ENCODE assay signal across 1 cellular context in the genomic region with DNA sequence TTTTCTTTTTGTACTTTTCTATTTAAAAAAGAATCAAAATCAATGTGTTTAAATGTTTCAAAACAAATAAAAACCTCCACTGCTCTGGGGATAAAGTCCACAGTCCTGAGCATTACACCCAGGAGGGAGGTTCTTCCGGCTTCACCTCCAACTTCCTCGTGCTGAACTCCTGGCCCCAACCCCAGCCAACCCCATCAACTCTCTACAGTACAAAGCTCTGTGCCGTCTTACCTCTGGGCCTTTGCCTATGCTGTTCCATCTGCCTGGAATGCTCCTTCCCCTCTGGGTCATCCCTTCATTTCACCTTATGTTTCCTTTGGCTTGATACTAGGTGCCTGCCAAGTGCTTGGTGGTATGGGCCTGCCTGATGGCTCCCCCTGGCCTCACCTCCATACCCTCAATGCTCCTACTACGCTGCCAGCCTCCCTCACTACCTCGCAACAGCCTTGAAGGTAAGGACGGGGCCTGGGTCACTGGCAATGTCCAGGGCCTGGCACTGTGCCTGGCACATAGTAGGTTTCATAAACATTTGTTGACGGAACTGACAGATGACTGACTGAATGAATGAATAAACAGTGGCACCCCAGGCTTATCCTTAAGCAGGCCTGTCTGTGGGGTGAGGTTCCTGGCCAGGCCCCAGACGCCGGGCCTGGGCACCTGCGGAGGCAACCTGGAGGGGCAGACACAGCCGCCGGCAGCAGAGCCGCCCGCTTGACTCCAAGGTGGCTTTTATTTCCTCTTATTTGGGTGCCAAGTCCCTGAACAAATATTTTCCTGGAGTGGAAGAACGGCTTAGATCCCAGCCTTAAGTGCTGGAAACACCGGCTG.
TF ChIP-seq lines count a peak whose summit lies in the region.

No MANE protein-coding gene starts in this region.

TF ChIP-seq in HepG2, 621 proteins besides CTCF, POLR2A, EP300 and RAD21 (continued from another document and continues in another):
- TF ChIP-seq SRSF1 (optimal IDR thresholded peaks at IDR 0.05; ENCODE audit: low read depth, low read length) (no peak), ZNF441 (CRISPR knock-in tag; IDR thresholded peaks at IDR 0.05; ENCODE audit: borderline replicate concordance) (peak; percentile 72; the same call in 1 of the 2 replicates), ZNF143 (CRISPR knock-in tag; IDR thresholded peaks at IDR 0.05) (0 out of 2 replicates have a peak, but pooled peaks have one; percentile 5), SAP130 (CRISPR knock-in tag; IDR thresholded peaks at IDR 0.05; ENCODE audit: low read depth) (peak; percentile 73), HNRNPLL (IDR thresholded peaks at IDR 0.05; ENCODE audit: low read depth, low read length, poor library complexity, severe bottlenecking) (no peak), FOXA1 (IDR thresholded peaks at IDR 0.05) (no peak), FOXA1 (CRISPR knock-in tag; IDR thresholded peaks at IDR 0.05) (no peak), ATRX (CRISPR knock-in tag; IDR thresholded peaks at IDR 0.05; ENCODE audit: borderline replicate concordance) (no peak), ZFP36L2 (CRISPR knock-in tag; IDR thresholded peaks at IDR 0.05) (no peak), FOSL2 (CRISPR knock-in tag; IDR thresholded peaks at IDR 0.05) (peak; percentile 36; the same call in 1 of the 2 replicates), ATM (IDR thresholded peaks at IDR 0.05; ENCODE audit: borderline replicate concordance) (no peak), ZBTB20 (CRISPR knock-in tag; IDR thresholded peaks at IDR 0.05; ENCODE audit: borderline replicate concordance, low read depth) (peak; percentile 72), GABPA (IDR thresholded peaks at IDR 0.05; ENCODE audit: low read depth, low read length) (peak; percentile 28; the same call in 1 of the 2 replicates), GABPA (CRISPR knock-in tag; IDR thresholded peaks at IDR 0.05; ENCODE audit: low read depth) (peak; percentile 85), ZFAT (CRISPR knock-in tag; conservative IDR thresholded peaks at IDR 0.05) (no peak), ZNF564 (CRISPR knock-in tag; IDR thresholded peaks at IDR 0.05) (0 out of 2 replicates have a peak, but pooled peaks have one; percentile 42), ZNF530 (CRISPR knock-in tag; IDR thresholded peaks at IDR 0.05; ENCODE audit: low read depth) (no peak), SPEN (CRISPR knock-in tag; IDR thresholded peaks at IDR 0.05; ENCODE audit: low read depth) (peak; percentile 61), KDM5A (IDR thresholded peaks at IDR 0.05; ENCODE audit: borderline replicate concordance, low read length) (no peak), ZNF616 (CRISPR knock-in tag; IDR thresholded peaks at IDR 0.05; ENCODE audit: low read depth) (peak; percentile 72), EED (CRISPR knock-in tag; IDR thresholded peaks at IDR 0.05) (0 out of 2 replicates have a peak, but pooled peaks have one; percentile 25), ZNF883 (CRISPR knock-in tag; IDR thresholded peaks at IDR 0.05; ENCODE audit: not compliant biosample characterization) (peak; percentile 71), ZNF510 (CRISPR knock-in tag; IDR thresholded peaks at IDR 0.05; ENCODE audit: low read depth) (peak; percentile 78; the same call in 1 of the 2 replicates), EHMT2 (IDR thresholded peaks at IDR 0.05; ENCODE audit: borderline replicate concordance, low read depth, low read length) (peak; percentile 42; the same call in 1 of the 2 replicates), NONO (IDR thresholded peaks at IDR 0.05) (no peak), NONO (CRISPR knock-in tag; conservative IDR thresholded peaks at IDR 0.05) (peak; percentile 79; the same call in 1 of the 2 replicates), ZNF761 (CRISPR knock-in tag; conservative IDR thresholded peaks at IDR 0.05) (peak; percentile 81), REL (CRISPR knock-in tag; conservative IDR thresholded peaks at IDR 0.05) (no peak), MEIS1 (CRISPR knock-in tag; IDR thresholded peaks at IDR 0.05; ENCODE audit: borderline replicate concordance) (peak; percentile 72), ZNF703 (CRISPR knock-in tag; IDR thresholded peaks at IDR 0.05; ENCODE audit: borderline replicate concordance) (no peak), ZNF558 (CRISPR knock-in tag; IDR thresholded peaks at IDR 0.05; ENCODE audit: borderline replicate concordance) (no peak), ZMYM2 (CRISPR knock-in tag; IDR thresholded peaks at IDR 0.05) (peak; percentile 99), ZIK1 (CRISPR knock-in tag; IDR thresholded peaks at IDR 0.05; ENCODE audit: borderline replicate concordance, low read depth) (no peak), ZNF773 (CRISPR knock-in tag; IDR thresholded peaks at IDR 0.05; ENCODE audit: borderline replicate concordance) (no peak), ELF1 (CRISPR knock-in tag; IDR thresholded peaks at IDR 0.05) (peak; percentile 88), ZNF207 (IDR thresholded peaks at IDR 0.05; ENCODE audit: borderline replicate concordance) (no peak), ZNF253 (CRISPR knock-in tag; IDR thresholded peaks at IDR 0.05; ENCODE audit: borderline replicate concordance) (no peak), ZNF75D (CRISPR knock-in tag; IDR thresholded peaks at IDR 0.05; ENCODE audit: borderline replicate concordance) (no peak), JUNB (CRISPR knock-in tag; IDR thresholded peaks at IDR 0.05; ENCODE audit: borderline replicate concordance) (no peak), KMT2A (CRISPR knock-in tag; IDR thresholded peaks at IDR 0.05) (0 out of 2 replicates have a peak, but pooled peaks have one; percentile 12)
- TF ChIP-seq, protein P1, sequence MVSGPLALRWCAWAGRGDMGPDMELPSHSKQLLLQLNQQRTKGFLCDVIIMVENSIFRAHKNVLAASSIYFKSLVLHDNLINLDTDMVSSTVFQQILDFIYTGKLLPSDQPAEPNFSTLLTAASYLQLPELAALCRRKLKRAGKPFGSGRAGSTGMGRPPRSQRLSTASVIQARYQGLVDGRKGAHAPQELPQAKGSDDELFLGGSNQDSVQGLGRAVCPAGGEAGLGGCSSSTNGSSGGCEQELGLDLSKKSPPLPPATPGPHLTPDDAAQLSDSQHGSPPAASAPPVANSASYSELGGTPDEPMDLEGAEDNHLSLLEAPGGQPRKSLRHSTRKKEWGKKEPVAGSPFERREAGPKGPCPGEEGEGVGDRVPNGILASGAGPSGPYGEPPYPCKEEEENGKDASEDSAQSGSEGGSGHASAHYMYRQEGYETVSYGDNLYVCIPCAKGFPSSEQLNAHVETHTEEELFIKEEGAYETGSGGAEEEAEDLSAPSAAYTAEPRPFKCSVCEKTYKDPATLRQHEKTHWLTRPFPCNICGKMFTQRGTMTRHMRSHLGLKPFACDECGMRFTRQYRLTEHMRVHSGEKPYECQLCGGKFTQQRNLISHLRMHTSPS (CRISPR knock-in tag; IDR thresholded peaks at IDR 0.05; ENCODE audit: low read depth): peak; percentile 90
- TF ChIP-seq, protein P2, sequence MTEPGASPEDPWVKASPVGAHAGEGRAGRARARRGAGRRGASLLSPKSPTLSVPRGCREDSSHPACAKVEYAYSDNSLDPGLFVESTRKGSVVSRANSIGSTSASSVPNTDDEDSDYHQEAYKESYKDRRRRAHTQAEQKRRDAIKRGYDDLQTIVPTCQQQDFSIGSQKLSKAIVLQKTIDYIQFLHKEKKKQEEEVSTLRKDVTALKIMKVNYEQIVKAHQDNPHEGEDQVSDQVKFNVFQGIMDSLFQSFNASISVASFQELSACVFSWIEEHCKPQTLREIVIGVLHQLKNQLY (CRISPR knock-in tag; IDR thresholded peaks at IDR 0.05): peak; percentile 71; the same call in 1 of the 2 replicates
- TF ChIP-seq, protein P3, sequence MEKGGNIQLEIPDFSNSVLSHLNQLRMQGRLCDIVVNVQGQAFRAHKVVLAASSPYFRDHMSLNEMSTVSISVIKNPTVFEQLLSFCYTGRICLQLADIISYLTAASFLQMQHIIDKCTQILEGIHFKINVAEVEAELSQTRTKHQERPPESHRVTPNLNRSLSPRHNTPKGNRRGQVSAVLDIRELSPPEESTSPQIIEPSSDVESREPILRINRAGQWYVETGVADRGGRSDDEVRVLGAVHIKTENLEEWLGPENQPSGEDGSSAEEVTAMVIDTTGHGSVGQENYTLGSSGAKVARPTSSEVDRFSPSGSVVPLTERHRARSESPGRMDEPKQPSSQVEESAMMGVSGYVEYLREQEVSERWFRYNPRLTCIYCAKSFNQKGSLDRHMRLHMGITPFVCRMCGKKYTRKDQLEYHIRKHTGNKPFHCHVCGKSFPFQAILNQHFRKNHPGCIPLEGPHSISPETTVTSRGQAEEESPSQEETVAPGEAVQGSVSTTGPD (CRISPR knock-in tag; IDR thresholded peaks at IDR 0.05): no peak
- TF ChIP-seq, protein P4, sequence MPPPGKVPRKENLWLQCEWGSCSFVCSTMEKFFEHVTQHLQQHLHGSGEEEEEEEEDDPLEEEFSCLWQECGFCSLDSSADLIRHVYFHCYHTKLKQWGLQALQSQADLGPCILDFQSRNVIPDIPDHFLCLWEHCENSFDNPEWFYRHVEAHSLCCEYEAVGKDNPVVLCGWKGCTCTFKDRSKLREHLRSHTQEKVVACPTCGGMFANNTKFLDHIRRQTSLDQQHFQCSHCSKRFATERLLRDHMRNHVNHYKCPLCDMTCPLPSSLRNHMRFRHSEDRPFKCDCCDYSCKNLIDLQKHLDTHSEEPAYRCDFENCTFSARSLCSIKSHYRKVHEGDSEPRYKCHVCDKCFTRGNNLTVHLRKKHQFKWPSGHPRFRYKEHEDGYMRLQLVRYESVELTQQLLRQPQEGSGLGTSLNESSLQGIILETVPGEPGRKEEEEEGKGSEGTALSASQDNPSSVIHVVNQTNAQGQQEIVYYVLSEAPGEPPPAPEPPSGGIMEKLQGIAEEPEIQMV (CRISPR knock-in tag; IDR thresholded peaks at IDR 0.05; ENCODE audit: low read depth): peak; percentile 20; the same call in 1 of the 2 replicates
- TF ChIP-seq, protein P5, sequence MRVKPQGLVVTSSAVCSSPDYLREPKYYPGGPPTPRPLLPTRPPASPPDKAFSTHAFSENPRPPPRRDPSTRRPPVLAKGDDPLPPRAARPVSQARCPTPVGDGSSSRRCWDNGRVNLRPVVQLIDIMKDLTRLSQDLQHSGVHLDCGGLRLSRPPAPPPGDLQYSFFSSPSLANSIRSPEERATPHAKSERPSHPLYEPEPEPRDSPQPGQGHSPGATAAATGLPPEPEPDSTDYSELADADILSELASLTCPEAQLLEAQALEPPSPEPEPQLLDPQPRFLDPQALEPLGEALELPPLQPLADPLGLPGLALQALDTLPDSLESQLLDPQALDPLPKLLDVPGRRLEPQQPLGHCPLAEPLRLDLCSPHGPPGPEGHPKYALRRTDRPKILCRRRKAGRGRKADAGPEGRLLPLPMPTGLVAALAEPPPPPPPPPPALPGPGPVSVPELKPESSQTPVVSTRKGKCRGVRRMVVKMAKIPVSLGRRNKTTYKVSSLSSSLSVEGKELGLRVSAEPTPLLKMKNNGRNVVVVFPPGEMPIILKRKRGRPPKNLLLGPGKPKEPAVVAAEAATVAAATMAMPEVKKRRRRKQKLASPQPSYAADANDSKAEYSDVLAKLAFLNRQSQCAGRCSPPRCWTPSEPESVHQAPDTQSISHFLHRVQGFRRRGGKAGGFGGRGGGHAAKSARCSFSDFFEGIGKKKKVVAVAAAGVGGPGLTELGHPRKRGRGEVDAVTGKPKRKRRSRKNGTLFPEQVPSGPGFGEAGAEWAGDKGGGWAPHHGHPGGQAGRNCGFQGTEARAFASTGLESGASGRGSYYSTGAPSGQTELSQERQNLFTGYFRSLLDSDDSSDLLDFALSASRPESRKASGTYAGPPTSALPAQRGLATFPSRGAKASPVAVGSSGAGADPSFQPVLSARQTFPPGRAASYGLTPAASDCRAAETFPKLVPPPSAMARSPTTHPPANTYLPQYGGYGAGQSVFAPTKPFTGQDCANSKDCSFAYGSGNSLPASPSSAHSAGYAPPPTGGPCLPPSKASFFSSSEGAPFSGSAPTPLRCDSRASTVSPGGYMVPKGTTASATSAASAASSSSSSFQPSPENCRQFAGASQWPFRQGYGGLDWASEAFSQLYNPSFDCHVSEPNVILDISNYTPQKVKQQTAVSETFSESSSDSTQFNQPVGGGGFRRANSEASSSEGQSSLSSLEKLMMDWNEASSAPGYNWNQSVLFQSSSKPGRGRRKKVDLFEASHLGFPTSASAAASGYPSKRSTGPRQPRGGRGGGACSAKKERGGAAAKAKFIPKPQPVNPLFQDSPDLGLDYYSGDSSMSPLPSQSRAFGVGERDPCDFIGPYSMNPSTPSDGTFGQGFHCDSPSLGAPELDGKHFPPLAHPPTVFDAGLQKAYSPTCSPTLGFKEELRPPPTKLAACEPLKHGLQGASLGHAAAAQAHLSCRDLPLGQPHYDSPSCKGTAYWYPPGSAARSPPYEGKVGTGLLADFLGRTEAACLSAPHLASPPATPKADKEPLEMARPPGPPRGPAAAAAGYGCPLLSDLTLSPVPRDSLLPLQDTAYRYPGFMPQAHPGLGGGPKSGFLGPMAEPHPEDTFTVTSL (CRISPR knock-in tag; IDR thresholded peaks at IDR 0.05; ENCODE audit: borderline replicate concordance): peak; percentile 87; the same call in 1 of the 2 replicates
- TF ChIP-seq, protein P6, sequence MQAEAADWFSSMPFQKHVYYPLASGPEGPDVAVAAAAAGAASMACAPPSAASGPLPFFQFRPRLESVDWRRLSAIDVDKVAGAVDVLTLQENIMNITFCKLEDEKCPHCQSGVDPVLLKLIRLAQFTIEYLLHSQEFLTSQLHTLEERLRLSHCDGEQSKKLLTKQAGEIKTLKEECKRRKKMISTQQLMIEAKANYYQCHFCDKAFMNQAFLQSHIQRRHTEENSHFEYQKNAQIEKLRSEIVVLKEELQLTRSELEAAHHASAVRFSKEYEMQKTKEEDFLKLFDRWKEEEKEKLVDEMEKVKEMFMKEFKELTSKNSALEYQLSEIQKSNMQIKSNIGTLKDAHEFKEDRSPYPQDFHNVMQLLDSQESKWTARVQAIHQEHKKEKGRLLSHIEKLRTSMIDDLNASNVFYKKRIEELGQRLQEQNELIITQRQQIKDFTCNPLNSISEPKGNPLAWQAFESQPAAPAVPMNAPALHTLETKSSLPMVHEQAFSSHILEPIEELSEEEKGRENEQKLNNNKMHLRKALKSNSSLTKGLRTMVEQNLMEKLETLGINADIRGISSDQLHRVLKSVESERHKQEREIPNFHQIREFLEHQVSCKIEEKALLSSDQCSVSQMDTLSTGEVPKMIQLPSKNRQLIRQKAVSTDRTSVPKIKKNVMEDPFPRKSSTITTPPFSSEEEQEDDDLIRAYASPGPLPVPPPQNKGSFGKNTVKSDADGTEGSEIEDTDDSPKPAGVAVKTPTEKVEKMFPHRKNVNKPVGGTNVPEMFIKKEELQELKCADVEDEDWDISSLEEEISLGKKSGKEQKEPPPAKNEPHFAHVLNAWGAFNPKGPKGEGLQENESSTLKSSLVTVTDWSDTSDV (CRISPR knock-in tag; IDR thresholded peaks at IDR 0.05): no peak
- TF ChIP-seq, protein P7, sequence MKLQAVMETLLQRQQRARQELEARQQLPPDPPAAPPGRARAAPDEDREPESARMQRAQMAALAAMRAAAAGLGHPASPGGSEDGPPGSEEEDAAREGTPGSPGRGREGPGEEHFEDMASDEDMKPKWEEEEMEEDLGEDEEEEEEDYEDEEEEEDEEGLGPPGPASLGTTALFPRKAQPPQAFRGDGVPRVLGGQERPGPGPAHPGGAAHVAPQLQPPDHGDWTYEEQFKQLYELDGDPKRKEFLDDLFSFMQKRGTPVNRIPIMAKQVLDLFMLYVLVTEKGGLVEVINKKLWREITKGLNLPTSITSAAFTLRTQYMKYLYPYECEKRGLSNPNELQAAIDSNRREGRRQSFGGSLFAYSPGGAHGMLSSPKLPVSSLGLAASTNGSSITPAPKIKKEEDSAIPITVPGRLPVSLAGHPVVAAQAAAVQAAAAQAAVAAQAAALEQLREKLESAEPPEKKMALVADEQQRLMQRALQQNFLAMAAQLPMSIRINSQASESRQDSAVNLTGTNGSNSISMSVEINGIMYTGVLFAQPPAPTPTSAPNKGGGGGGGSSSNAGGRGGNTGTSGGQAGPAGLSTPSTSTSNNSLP (IDR thresholded peaks at IDR 0.05; ENCODE audit: low read depth, low read length): peak; percentile 84
